8 cellular contexts compared by ENCODE assay signal in the genomic region with DNA sequence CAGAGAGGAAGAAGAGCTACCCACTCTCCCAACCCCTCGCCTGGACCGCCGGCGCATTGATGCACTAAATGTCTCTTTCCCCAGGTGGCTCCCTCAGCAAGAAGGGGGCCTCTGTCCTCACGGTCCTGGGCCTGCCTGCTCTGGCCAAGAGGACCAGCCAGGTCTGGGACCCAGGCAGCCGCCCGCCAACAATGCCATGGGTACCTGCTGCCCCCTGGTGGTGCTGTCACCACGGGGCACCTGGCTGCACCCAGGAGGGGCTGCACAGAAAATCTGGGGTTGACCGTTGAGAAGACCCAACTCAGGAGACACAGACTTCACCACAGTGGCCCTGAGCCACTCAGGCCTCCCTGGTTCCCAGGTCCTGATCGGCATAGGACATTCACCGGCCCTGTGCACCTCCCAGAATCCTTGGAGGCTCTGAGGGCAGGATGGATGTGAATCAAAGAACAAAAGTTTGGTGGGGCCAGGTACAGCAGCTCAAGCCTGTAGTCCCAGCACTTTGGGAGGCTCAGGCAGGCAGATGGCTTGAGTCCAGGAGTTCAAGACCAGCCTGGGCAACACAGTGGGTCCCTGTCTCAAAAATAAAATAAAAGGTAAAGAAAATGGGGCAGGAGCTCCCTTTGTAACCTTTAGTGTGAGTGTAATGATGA. TPM values are rescaled to one million over a fixed set of nuclear protein-coding genes. Genes with fewer than 3 reads are reported as not detected.
DNase-seq lines count a peak whose midpoint lies in the region; ATAC-seq and TF ChIP-seq lines count a peak whose summit lies in the region.

No MANE protein-coding gene starts in this region.

- H3K27ac ChIP-seq in lung (ENCODE audit: low read depth in 1 of 2, low read length in 1 of 2): no peak overlapping the region

- ATAC-seq in lung (ENCODE audit: insufficient read depth, low FRiP score): peak; percentile 44
- no peak for ATAC-seq in HG02623 (IDR thresholded peaks at IDR 0.05; ENCODE audit: unreplicated experiment)

- WGBS in lung, 2 donors: 8 to 10% methylated on average over 11 of the region's 11 CpGs

- H3K4me1 ChIP-seq in lung (ENCODE audit: control insufficient read depth in 2 of 2, insufficient read depth in 2 of 2, low read length in 2 of 2): peaks cover 0 to 15% of the 10 kb centered on the region in 2 donors

- no peaks in the 10 kb centered on the region for H3K27me3 ChIP-seq in lung (ENCODE audit: control insufficient read depth, insufficient read depth)

- DNase-seq in AG09309 (ENCODE audit: low read depth) (no peak), GM19240 (ENCODE audit: insufficient read length, low spot score) (peak; percentile 89), NCI-H460 (ENCODE audit: extremely low read depth, low read depth) (peak; percentile 70), dedifferentiated amniotic fluid mesenchymal stem cell (ENCODE audit: extremely low spot score) (peak; percentile 47), lung (ENCODE audit: low spot score) (peak; percentile 81)
- DNase-seq in activated CD4-positive, alpha-beta T cell treated with anti-CD3 and anti-CD28 coated beads, Interleukin-2, amount 50 U/mL, for 4 hours: peak; percentile 64 to 70
- peak; percentile 69 for DNase-seq in stimulated activated CD8-positive, alpha-beta memory T cell treated with anti-CD3 and anti-CD28 coated beads, Interleukin-15, amount 100 ng/mL, for 1 hour (ENCODE audit: low read depth)

- no peaks in the 10 kb centered on the region for H3K9me3 ChIP-seq in lung (ENCODE audit: control insufficient read depth in 2 of 2, insufficient read depth in 1 of 2, low read length in 1 of 2)

- peak; percentile 100 for TF ChIP-seq CTCF in AG09309 (IDR thresholded peaks at IDR 0.05; ENCODE audit: control insufficient read depth, insufficient read depth, low read depth, low read length, missing control alignments)
- TF ChIP-seq CTCF in lung (IDR thresholded peaks at IDR 0.05; ENCODE audit: control extremely low read depth, extremely low read depth): peak; percentile 94

- H3K36me3 ChIP-seq in lung (ENCODE audit: control insufficient read depth in 2 of 2, insufficient read depth in 2 of 2, low read length in 2 of 2): no peaks in the 10 kb centered on the region

- no peak overlapping the region for H3K4me3 ChIP-seq in AG09309 (ENCODE audit: control insufficient read depth, low read depth, low read length)
- no peak overlapping the region for H3K4me3 ChIP-seq in lung

RNA-seq across cellular contexts. Expression of a gene that starts 2.4 kb away (rescaled TPM):
- total RNA-seq in NCI-H460 (2014; rRNA removed; shearing (Covaris generic)): 6.0 and 6.6 TPM in 2 replicates
- 21.2 and 23.0 TPM in 2 replicates for polyA plus RNA-seq in NCI-H460 (2014; cell fraction: nucleus; rRNA removed)
- 10 to 100 TPM; 19.3 to 28.2 TPM for total RNA-seq in lung
- 10 to 100 TPM; 13.0 to 13.2 TPM for polyA plus RNA-seq in lung

RNA-seq across cellular contexts. Expression of a gene that starts 30.8 kb away (rescaled TPM):
- 19.2 and 21.7 TPM in 2 replicates for total RNA-seq in NCI-H460 (2014; rRNA removed; shearing (Covaris generic))
- polyA plus RNA-seq in NCI-H460 (2014; cell fraction: nucleus; rRNA removed): 13.4 and 13.9 TPM in 2 replicates
- 10 to 100 TPM; 20.7 TPM for total RNA-seq in lung
- 1 to 10 TPM; 7.1 to 9.1 TPM for polyA plus RNA-seq in lung
